Comparison of ENCODE assay signal across 1 cellular context in genomic region chr5:6674421-6674820, GRCh38.
TF ChIP-seq lines count a peak whose summit lies in the region.

No MANE protein-coding gene starts in this region.

TF ChIP-seq in WTC11, 78 proteins besides CTCF, POLR2A, EP300 and RAD21 (continued from another document):
- TF ChIP-seq, protein P1, sequence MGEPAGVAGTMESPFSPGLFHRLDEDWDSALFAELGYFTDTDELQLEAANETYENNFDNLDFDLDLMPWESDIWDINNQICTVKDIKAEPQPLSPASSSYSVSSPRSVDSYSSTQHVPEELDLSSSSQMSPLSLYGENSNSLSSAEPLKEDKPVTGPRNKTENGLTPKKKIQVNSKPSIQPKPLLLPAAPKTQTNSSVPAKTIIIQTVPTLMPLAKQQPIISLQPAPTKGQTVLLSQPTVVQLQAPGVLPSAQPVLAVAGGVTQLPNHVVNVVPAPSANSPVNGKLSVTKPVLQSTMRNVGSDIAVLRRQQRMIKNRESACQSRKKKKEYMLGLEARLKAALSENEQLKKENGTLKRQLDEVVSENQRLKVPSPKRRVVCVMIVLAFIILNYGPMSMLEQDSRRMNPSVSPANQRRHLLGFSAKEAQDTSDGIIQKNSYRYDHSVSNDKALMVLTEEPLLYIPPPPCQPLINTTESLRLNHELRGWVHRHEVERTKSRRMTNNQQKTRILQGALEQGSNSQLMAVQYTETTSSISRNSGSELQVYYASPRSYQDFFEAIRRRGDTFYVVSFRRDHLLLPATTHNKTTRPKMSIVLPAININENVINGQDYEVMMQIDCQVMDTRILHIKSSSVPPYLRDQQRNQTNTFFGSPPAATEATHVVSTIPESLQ (CRISPR knock-in tag; IDR thresholded peaks at IDR 0.05): no peak
- TF ChIP-seq CREM (CRISPR knock-in tag; IDR thresholded peaks at IDR 0.05): no peak
- TF ChIP-seq MXD4 (CRISPR knock-in tag; IDR thresholded peaks at IDR 0.05; ENCODE audit: borderline replicate concordance): no peak
- no peak for TF ChIP-seq CREB1 (CRISPR knock-in tag; IDR thresholded peaks at IDR 0.05)
